In the genomic region with DNA sequence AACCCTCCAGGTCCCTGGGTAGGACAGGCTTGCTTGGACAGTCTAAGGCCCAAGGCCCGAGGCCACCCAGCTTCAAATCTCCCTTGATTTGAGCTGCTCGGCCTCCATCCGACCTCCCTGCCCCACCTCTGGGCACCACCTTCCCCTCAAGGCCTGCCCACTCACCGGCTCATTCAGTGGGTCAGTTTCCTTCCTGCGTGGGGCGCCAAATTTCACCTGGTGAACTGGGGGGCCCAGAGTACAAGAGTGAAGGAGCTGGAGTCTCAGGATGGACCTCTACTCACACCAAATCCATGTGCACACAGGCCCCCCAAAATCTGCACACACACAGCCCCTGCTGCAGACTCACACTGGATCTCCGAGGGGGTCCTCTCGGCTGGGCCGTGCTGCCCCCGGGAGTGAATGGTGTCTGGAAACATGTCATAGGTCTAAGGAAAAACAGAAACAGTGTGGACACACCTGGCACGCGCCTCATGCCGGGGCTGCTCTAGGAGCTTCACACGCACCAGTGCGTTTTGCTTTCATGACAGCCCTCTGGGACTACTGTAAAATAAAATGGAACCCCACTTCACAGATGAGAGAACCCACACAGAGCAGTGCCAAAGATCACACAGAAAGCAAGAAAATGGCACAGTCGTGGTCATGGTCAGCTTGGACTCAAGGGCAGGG, we compare ENCODE assay signal across 1 cellular context.
TF ChIP-seq lines count a peak whose summit lies in the region.

No MANE protein-coding gene starts in this region.

TF ChIP-seq in H1, 55 proteins besides CTCF, POLR2A, EP300 and RAD21:
- no peak for TF ChIP-seq SIRT6 (IDR thresholded peaks at IDR 0.05; ENCODE audit: low read length)
- no peak for TF ChIP-seq YY1 (IDR thresholded peaks at IDR 0.05; ENCODE audit: low read depth, low read length)
- TF ChIP-seq EZH2 (IDR thresholded peaks at IDR 0.05; ENCODE audit: low read depth, low read length, severe bottlenecking): no peak
- TF ChIP-seq CTBP2 (IDR thresholded peaks at IDR 0.05; ENCODE audit: borderline replicate concordance, insufficient read depth, insufficient read length, low read length): no peak
- TF ChIP-seq SP4 (IDR thresholded peaks at IDR 0.05; ENCODE audit: low read length): no peak
- TF ChIP-seq BRCA1 (IDR thresholded peaks at IDR 0.05; ENCODE audit: low read depth, low read length): no peak
- no peak for TF ChIP-seq HDAC2 (IDR thresholded peaks at IDR 0.05; ENCODE audit: borderline replicate concordance in 1 of 2, low read depth in 2 of 2, low read length in 2 of 2)
- no peak for TF ChIP-seq RFX5 (IDR thresholded peaks at IDR 0.05; ENCODE audit: borderline replicate concordance, low read depth, low read length)
